ENCODE assay signal across 1 cellular context in the genomic region with DNA sequence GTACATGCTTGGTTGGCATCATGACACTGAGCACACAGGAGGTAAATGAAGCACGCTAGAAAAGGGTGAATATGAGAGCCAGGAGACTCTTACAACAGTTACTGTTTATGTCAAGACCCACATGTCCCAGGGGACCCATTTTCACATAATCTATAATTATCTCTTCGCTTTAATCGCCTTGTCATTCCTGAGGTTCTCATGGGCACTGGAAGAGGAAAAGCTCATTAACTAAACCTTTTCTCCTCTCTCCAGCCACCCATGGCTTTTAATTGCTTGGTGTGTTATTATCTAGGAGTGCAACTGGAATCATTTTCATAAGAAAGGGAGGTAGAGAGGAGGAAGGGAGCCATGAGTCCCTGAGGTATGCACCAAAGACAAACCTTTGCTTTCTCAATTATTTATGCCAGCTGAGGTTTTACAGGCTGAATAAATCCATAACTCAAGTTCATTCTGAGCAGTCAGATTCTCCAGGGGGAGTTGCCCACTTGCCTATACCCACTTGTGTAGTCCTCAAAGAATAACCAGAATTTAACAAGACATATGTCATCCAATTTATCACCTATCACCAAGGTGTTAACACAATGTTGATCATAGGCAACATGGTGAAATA.
TF ChIP-seq lines count a peak whose summit lies in the region.

No MANE protein-coding gene starts in this region.

TF ChIP-seq in GM23338, 12 proteins besides CTCF, POLR2A, EP300 and RAD21 (continued from another document):
- TF ChIP-seq, protein P1, sequence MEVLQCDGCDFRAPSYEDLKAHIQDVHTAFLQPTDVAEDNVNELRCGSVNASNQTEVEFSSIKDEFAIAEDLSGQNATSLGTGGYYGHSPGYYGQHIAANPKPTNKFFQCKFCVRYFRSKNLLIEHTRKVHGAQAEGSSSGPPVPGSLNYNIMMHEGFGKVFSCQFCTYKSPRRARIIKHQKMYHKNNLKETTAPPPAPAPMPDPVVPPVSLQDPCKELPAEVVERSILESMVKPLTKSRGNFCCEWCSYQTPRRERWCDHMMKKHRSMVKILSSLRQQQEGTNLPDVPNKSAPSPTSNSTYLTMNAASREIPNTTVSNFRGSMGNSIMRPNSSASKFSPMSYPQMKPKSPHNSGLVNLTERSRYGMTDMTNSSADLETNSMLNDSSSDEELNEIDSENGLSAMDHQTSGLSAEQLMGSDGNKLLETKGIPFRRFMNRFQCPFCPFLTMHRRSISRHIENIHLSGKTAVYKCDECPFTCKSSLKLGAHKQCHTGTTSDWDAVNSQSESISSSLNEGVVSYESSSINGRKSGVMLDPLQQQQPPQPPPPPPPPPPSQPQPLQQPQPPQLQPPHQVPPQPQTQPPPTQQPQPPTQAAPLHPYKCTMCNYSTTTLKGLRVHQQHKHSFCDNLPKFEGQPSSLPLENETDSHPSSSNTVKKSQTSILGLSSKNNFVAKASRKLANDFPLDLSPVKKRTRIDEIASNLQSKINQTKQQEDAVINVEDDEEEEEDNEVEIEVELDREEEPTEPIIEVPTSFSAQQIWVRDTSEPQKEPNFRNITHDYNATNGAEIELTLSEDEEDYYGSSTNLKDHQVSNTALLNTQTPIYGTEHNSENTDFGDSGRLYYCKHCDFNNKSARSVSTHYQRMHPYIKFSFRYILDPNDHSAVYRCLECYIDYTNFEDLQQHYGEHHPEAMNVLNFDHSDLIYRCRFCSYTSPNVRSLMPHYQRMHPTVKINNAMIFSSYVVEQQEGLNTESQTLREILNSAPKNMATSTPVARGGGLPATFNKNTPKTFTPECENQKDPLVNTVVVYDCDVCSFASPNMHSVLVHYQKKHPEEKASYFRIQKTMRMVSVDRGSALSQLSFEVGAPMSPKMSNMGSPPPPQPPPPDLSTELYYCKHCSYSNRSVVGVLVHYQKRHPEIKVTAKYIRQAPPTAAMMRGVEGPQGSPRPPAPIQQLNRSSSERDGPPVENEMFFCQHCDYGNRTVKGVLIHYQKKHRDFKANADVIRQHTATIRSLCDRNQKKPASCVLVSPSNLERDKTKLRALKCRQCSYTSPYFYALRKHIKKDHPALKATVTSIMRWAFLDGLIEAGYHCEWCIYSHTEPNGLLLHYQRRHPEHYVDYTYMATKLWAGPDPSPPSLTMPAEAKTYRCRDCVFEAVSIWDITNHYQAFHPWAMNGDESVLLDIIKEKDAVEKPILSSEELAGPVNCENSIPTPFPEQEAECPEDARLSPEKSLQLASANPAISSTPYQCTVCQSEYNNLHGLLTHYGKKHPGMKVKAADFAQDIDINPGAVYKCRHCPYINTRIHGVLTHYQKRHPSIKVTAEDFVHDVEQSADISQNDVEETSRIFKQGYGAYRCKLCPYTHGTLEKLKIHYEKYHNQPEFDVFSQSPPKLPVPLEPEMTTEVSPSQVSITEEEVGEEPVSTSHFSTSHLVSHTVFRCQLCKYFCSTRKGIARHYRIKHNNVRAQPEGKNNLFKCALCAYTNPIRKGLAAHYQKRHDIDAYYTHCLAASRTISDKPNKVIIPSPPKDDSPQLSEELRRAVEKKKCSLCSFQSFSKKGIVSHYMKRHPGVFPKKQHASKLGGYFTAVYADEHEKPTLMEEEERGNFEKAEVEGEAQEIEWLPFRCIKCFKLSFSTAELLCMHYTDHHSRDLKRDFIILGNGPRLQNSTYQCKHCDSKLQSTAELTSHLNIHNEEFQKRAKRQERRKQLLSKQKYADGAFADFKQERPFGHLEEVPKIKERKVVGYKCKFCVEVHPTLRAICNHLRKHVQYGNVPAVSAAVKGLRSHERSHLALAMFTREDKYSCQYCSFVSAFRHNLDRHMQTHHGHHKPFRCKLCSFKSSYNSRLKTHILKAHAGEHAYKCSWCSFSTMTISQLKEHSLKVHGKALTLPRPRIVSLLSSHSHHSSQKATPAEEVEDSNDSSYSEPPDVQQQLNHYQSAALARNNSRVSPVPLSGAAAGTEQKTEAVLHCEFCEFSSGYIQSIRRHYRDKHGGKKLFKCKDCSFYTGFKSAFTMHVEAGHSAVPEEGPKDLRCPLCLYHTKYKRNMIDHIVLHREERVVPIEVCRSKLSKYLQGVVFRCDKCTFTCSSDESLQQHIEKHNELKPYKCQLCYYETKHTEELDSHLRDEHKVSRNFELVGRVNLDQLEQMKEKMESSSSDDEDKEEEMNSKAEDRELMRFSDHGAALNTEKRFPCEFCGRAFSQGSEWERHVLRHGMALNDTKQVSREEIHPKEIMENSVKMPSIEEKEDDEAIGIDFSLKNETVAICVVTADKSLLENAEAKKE (CRISPR knock-in tag; IDR thresholded peaks at IDR 0.05), result no peak
- TF ChIP-seq JUNB (IDR thresholded peaks at IDR 0.05; ENCODE audit: unreplicated experiment) (no peak), ZNF331 (CRISPR knock-in tag; IDR thresholded peaks at IDR 0.05; ENCODE audit: low read depth) (no peak), POLR2AphosphoS5 (IDR thresholded peaks at IDR 0.05; ENCODE audit: low read depth) (no peak), EZH2phosphoT487 (IDR thresholded peaks at IDR 0.05; ENCODE audit: unreplicated experiment) (no peak), ZNF114 (CRISPR knock-in tag; IDR thresholded peaks at IDR 0.05) (no peak), CREB1 (CRISPR knock-in tag; IDR thresholded peaks at IDR 0.05; ENCODE audit: low read depth) (no peak)
- TF ChIP-seq, protein P2, sequence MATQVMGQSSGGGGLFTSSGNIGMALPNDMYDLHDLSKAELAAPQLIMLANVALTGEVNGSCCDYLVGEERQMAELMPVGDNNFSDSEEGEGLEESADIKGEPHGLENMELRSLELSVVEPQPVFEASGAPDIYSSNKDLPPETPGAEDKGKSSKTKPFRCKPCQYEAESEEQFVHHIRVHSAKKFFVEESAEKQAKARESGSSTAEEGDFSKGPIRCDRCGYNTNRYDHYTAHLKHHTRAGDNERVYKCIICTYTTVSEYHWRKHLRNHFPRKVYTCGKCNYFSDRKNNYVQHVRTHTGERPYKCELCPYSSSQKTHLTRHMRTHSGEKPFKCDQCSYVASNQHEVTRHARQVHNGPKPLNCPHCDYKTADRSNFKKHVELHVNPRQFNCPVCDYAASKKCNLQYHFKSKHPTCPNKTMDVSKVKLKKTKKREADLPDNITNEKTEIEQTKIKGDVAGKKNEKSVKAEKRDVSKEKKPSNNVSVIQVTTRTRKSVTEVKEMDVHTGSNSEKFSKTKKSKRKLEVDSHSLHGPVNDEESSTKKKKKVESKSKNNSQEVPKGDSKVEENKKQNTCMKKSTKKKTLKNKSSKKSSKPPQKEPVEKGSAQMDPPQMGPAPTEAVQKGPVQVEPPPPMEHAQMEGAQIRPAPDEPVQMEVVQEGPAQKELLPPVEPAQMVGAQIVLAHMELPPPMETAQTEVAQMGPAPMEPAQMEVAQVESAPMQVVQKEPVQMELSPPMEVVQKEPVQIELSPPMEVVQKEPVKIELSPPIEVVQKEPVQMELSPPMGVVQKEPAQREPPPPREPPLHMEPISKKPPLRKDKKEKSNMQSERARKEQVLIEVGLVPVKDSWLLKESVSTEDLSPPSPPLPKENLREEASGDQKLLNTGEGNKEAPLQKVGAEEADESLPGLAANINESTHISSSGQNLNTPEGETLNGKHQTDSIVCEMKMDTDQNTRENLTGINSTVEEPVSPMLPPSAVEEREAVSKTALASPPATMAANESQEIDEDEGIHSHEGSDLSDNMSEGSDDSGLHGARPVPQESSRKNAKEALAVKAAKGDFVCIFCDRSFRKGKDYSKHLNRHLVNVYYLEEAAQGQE (IDR thresholded peaks at IDR 0.05; ENCODE audit: unreplicated experiment), result no peak
